18 cellular contexts compared by ENCODE assay signal in the genomic region with DNA sequence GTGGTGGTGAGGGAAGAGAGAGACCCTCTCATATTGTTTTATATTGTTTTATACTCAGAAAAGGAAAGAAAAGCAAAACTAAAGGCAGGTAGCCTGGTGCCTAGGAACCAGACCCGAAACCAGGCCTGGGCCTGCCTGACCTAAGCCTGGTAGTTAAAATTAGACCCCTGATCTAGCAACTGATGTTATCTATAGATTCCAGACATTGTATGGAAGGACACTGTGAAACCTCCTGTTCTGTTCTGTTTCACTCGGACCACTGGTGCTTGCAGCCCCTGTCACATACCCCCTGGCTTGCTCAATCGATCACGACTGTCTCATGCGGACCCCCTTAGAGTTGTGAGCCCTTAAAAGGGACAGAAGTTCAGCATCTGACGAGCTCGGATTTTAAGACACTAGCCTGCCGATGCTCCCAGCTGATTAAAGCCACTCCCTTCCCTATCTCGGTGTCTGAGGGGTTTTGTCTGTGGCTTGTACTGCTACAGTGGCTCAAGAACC. TPM values are rescaled to one million over a fixed set of nuclear protein-coding genes. Genes with fewer than 3 reads are reported as not detected.
"Had no signal": no experiment of that assay in that cellular context is flagged by ENCODE, and none has a peak within 500 bp of the region (broad histone marks: within the 10 kb centered on the region; RNA-seq: fewer than 3 reads in every experiment).

No MANE protein-coding gene starts in this region.

RNA-seq across cellular contexts. Expression of a gene that starts 17.6 kb away (rescaled TPM):
- total RNA-seq: activated CD4-positive, alpha-beta T cell treated with anti-CD3 and anti-CD28 coated beads for 36 hours; activated CD8-positive, alpha-beta memory T cell treated with anti-CD3 and anti-CD28 coated beads, Interleukin-2, amount 10 ng/mL, durations not matched to agents 7 days and 5 days; activated CD8-positive, alpha-beta T cell treated with anti-CD3 and anti-CD28 coated beads, Interleukin-2, amount 10 ng/mL, durations not matched to agents 7 days and 5 days; activated T-helper 2 cell treated with anti-CD3 and anti-CD28 coated beads, Interferon-gamma antibody, Interleukin-2, Interleukin-4, amounts not matched to agents 10 μg/mL and 5 μg/mL and 100 μg/mL, durations not matched to agents 14 hours and 24 hours and 36 hours; mammary epithelial cell; natural killer cell; T-cell; T-helper 2 cell treated with Interferon-gamma antibody and Interleukin-4, amounts not matched to agents 100 ng/mL and 5 ng/mL, for 36 hours had no signal
- polyA plus RNA-seq: keratinocyte had no signal

RNA-seq across cellular contexts. Expression of a gene that starts 58.1 kb away (rescaled TPM):
- total RNA-seq: activated CD4-positive, alpha-beta T cell treated with anti-CD3 and anti-CD28 coated beads for 36 hours; activated CD8-positive, alpha-beta memory T cell treated with anti-CD3 and anti-CD28 coated beads, Interleukin-2, amount 10 ng/mL, durations not matched to agents 7 days and 5 days; activated CD8-positive, alpha-beta T cell treated with anti-CD3 and anti-CD28 coated beads, Interleukin-2, amount 10 ng/mL, durations not matched to agents 7 days and 5 days; activated T-helper 2 cell treated with anti-CD3 and anti-CD28 coated beads, Interferon-gamma antibody, Interleukin-2, Interleukin-4, amounts not matched to agents 10 μg/mL and 5 μg/mL and 100 μg/mL, durations not matched to agents 14 hours and 24 hours and 36 hours; endodermal cell; esophagus muscularis mucosa; gastrocnemius medialis; liver; mammary epithelial cell; natural killer cell; osteocyte; posterior vena cava; subcutaneous adipose tissue; T-cell; T-helper 2 cell treated with Interferon-gamma antibody and Interleukin-4, amounts not matched to agents 100 ng/mL and 5 ng/mL, for 36 hours; ureter had no signal
- polyA plus RNA-seq: hepatocyte, keratinocyte, liver, mammary epithelial cell had no signal
